In genomic region chr2:162021659-162022058, GRCh38 we compare ENCODE assay signal across 18 cellular contexts. TPM values are rescaled to one million over a fixed set of nuclear protein-coding genes. Genes with fewer than 3 reads are reported as not detected.
A peak's percentile ranks its signal among the peaks of the same experiment; 100 is the strongest.
DNase-seq lines count a peak whose midpoint lies in the region; ATAC-seq lines count a peak whose summit lies in the region.
"Had no signal": no experiment of that assay in that cellular context is flagged by ENCODE, and none has a peak within 500 bp of the region (broad histone marks: within the 10 kb centered on the region; RNA-seq: fewer than 3 reads in every experiment).

No MANE protein-coding gene starts in this region.

- no peaks in the 10 kb centered on the region for H3K9me3 Mint-ChIP-seq in activated naive CD4-positive, alpha-beta T cell treated with anti-CD3 and anti-CD28 coated beads, Interleukin-2, amount 10 ng/mL, durations not matched to agents 7 days and 5 days
- H3K9me3 Mint-ChIP-seq in activated naive CD4-positive, alpha-beta T cell treated with anti-CD3 and anti-CD28 coated beads, Interleukin-2, amount 50 U/mL, for 72 hours: no peaks in the 10 kb centered on the region
- no peaks in the 10 kb centered on the region for H3K9me3 Mint-ChIP-seq in CD4-positive, alpha-beta memory T cell
- peaks cover 0 to 4% (median 0%) of the 10 kb centered on the region in 11 donors for H3K9me3 Mint-ChIP-seq in naive thymus-derived CD4-positive, alpha-beta T cell
- H3K9me3 Mint-ChIP-seq: HFFc6 had no signal

- ATAC-seq in activated naive CD4-positive, alpha-beta T cell treated with anti-CD3 and anti-CD28 coated beads, Interleukin-2, amount 50 U/mL, for 72 hours: no peak
- ATAC-seq in T-helper 17 cell: no peak
- no peak for ATAC-seq in naive thymus-derived CD4-positive, alpha-beta T cell
- ATAC-seq in esophagus mucosa: no peak
- no peak for ATAC-seq in HG03045 (IDR thresholded peaks at IDR 0.05; ENCODE audit: unreplicated experiment)

- no peak for DNase-seq in activated naive CD4-positive, alpha-beta T cell treated with anti-CD3 and anti-CD28 coated beads, Interleukin-2, amount 10 ng/mL, durations not matched to agents 7 days and 5 days
- DNase-seq in activated naive CD4-positive, alpha-beta T cell treated with anti-CD3 and anti-CD28 coated beads, Interleukin-2, amount 50 U/mL, for 72 hours (ENCODE audit: low spot score in 2 of 2): no peak
- DNase-seq in CD4-positive, alpha-beta memory T cell: no peak
- no peak for DNase-seq in T-helper 17 cell
- peak in 6 of 9 donors; percentile 19 to 48 (median 32) for DNase-seq in naive thymus-derived CD4-positive, alpha-beta T cell
- DNase-seq: AML-193, DMS79, HFFc6, KG1, NCI-H1436, NCI-H2029 treated with DMSO at 0.1 percent for 48 hours, NCI-H2171 treated with DMSO at 0.1 percent for 48 hours, NCI-H446 treated with DMSO at 0.1 percent for 48 hours, OCI-M1 had no signal

- no peaks in the 10 kb centered on the region for H3K9me3 ChIP-seq in CD4-positive, alpha-beta memory T cell (ENCODE audit: control insufficient read depth in 1 of 2, low read length in 2 of 2)
- no peaks in the 10 kb centered on the region for H3K9me3 ChIP-seq in T-helper 17 cell (ENCODE audit: control insufficient read depth, low read length, poor library complexity, severe bottlenecking)
- H3K9me3 ChIP-seq in naive thymus-derived CD4-positive, alpha-beta T cell (ENCODE audit: control insufficient read depth in 2 of 3, low read length in 3 of 3): no peaks in the 10 kb centered on the region

- peaks cover 12% of the 10 kb centered on the region for H3K36me3 ChIP-seq in CD4-positive, alpha-beta memory T cell (ENCODE audit: insufficient read depth, low read length)
- peaks cover 0 to 23% (median 3%) of the 10 kb centered on the region in 3 experiments for H3K36me3 ChIP-seq in naive thymus-derived CD4-positive, alpha-beta T cell (ENCODE audit: control insufficient read depth in 2 of 3, insufficient read depth in 3 of 3, low read length in 3 of 3)

- H3K36me3 Mint-ChIP-seq in activated naive CD4-positive, alpha-beta T cell treated with anti-CD3 and anti-CD28 coated beads, Interleukin-2, amount 10 ng/mL, durations not matched to agents 7 days and 5 days: peaks cover 93% of the 10 kb centered on the region
- peaks cover 8 to 49% of the 10 kb centered on the region in 2 donors for H3K36me3 Mint-ChIP-seq in activated naive CD4-positive, alpha-beta T cell treated with anti-CD3 and anti-CD28 coated beads, Interleukin-2, amount 50 U/mL, for 72 hours
- peaks cover 78 to 89% of the 10 kb centered on the region in 2 donors for H3K36me3 Mint-ChIP-seq in CD4-positive, alpha-beta memory T cell
- peaks cover 8% of the 10 kb centered on the region for H3K36me3 Mint-ChIP-seq in T-helper 17 cell (ENCODE audit: low read depth)
- peaks cover 14 to 73% (median 59%) of the 10 kb centered on the region in 5 donors for H3K36me3 Mint-ChIP-seq in naive thymus-derived CD4-positive, alpha-beta T cell
- H3K36me3 Mint-ChIP-seq: CD14-positive monocyte had no signal

- H3K27ac Mint-ChIP-seq in activated naive CD4-positive, alpha-beta T cell treated with anti-CD3 and anti-CD28 coated beads, Interleukin-2, amount 10 ng/mL, durations not matched to agents 7 days and 5 days: peak overlapping the region; percentile 50
- H3K27ac Mint-ChIP-seq in activated naive CD4-positive, alpha-beta T cell treated with anti-CD3 and anti-CD28 coated beads, Interleukin-2, amount 50 U/mL, for 72 hours: peak overlapping the region in 1 of 2 donors; percentile 28
- H3K27ac Mint-ChIP-seq in CD4-positive, alpha-beta memory T cell: peak overlapping the region; percentile 12 to 80 (median 75)
- H3K27ac Mint-ChIP-seq in T-helper 17 cell: peak overlapping the region; percentile 72
- H3K27ac Mint-ChIP-seq in naive thymus-derived CD4-positive, alpha-beta T cell: peak overlapping the region; percentile 67 to 94 (median 85)
- H3K27ac Mint-ChIP-seq: CD14-positive monocyte, HFFc6 had no signal

- no peak overlapping the region for H3K4me3 ChIP-seq in CD4-positive, alpha-beta memory T cell (ENCODE audit: low read length in 2 of 2)
- H3K4me3 ChIP-seq in naive thymus-derived CD4-positive, alpha-beta T cell (ENCODE audit: low read length): no peak overlapping the region

- intact Hi-C loops in CD4-positive, alpha-beta memory T cell (cut with micrococcal nuclease): no loop called here
- intact Hi-C loops in naive thymus-derived CD4-positive, alpha-beta T cell (cut with micrococcal nuclease): loop anchor here in 1 of 2 donors (1.0 to 2.0 kb wide), 2 partner anchors 10 to 15 kb away; no protein-coding TSS in a partner anchor

- POLR2A ChIA-PET in CD4-positive, alpha-beta memory T cell (lab: Charles Lee; ENCODE audit: partially characterized antibody): interaction anchor here (7.5 kb wide), 1 partner anchor 9 kb away, joined by 45 read pairs; no protein-coding TSS in a partner anchor
- POLR2A ChIA-PET in naive thymus-derived CD4-positive, alpha-beta T cell (lab: Charles Lee): interaction anchor here (1.3 to 3.5 kb wide), 4 partner anchors 9 to 52 kb away, joined by 3 to 13 read pairs (median 7); partner anchors contain the start of gene DPP4

- no peaks in the 10 kb centered on the region for H3K27me3 Mint-ChIP-seq in activated naive CD4-positive, alpha-beta T cell treated with anti-CD3 and anti-CD28 coated beads, Interleukin-2, amount 10 ng/mL, durations not matched to agents 7 days and 5 days
- H3K27me3 Mint-ChIP-seq in CD4-positive, alpha-beta memory T cell: no peaks in the 10 kb centered on the region
- no peaks in the 10 kb centered on the region for H3K27me3 Mint-ChIP-seq in T-helper 17 cell
- no peaks in the 10 kb centered on the region for H3K27me3 Mint-ChIP-seq in naive thymus-derived CD4-positive, alpha-beta T cell

- H3K4me3 Mint-ChIP-seq in activated naive CD4-positive, alpha-beta T cell treated with anti-CD3 and anti-CD28 coated beads, Interleukin-2, amount 10 ng/mL, durations not matched to agents 7 days and 5 days: no peak overlapping the region
- H3K4me3 Mint-ChIP-seq in CD4-positive, alpha-beta memory T cell: peak overlapping the region in 4 of 8 donors; percentile 27 to 44 (median 32)
- H3K4me3 Mint-ChIP-seq in T-helper 17 cell: peak overlapping the region; percentile 43
- peak overlapping the region in 9 of 10 donors; percentile 13 to 76 (median 65) for H3K4me3 Mint-ChIP-seq in naive thymus-derived CD4-positive, alpha-beta T cell
- H3K4me3 Mint-ChIP-seq: CD14-positive monocyte, HFFc6 had no signal

- no peak overlapping the region for H3K27ac ChIP-seq in CD4-positive, alpha-beta memory T cell (ENCODE audit: low read depth, low read length)
- no peak overlapping the region for H3K27ac ChIP-seq in naive thymus-derived CD4-positive, alpha-beta T cell (ENCODE audit: low read depth, low read length)

- H3K4me1 Mint-ChIP-seq in activated naive CD4-positive, alpha-beta T cell treated with anti-CD3 and anti-CD28 coated beads, Interleukin-2, amount 10 ng/mL, durations not matched to agents 7 days and 5 days: peaks cover 54% of the 10 kb centered on the region
- peaks cover 23 to 48% (median 38%) of the 10 kb centered on the region in 4 donors for H3K4me1 Mint-ChIP-seq in CD4-positive, alpha-beta memory T cell
- peaks cover 43% of the 10 kb centered on the region for H3K4me1 Mint-ChIP-seq in T-helper 17 cell
- H3K4me1 Mint-ChIP-seq in naive thymus-derived CD4-positive, alpha-beta T cell: peaks cover 22 to 72% (median 66%) of the 10 kb centered on the region in 7 donors
- H3K4me1 Mint-ChIP-seq: CD14-positive monocyte had no signal

- peaks cover 13% of the 10 kb centered on the region for H3K4me1 ChIP-seq in CD4-positive, alpha-beta memory T cell (ENCODE audit: insufficient read depth, low read length)
- H3K4me1 ChIP-seq in naive thymus-derived CD4-positive, alpha-beta T cell (ENCODE audit: control insufficient read depth in 2 of 2, insufficient read depth in 2 of 2, low read length in 2 of 2): peaks cover 0 to 27% of the 10 kb centered on the region in 2 donors

- CTCF ChIA-PET in activated naive CD4-positive, alpha-beta T cell treated with anti-CD3 and anti-CD28 coated beads, Interleukin-2, amount 10 ng/mL, durations not matched to agents 7 days and 5 days (lab: Charles Lee): no interaction called here
- CTCF ChIA-PET in CD4-positive, alpha-beta memory T cell (lab: Charles Lee; ENCODE audit: partially characterized antibody): interaction anchor here (1.0 to 5.0 kb wide), 4 partner anchors 9 to 103 kb away, joined by 3 to 30 read pairs (median 4); partner anchors contain the start of gene DPP4
- CTCF ChIA-PET in naive thymus-derived CD4-positive, alpha-beta T cell (lab: Charles Lee): interaction anchor here (1.0 to 2.3 kb wide), 2 partner anchors 9 to 14 kb away, joined by 3 to 6 read pairs; no protein-coding TSS in a partner anchor

- no peaks in the 10 kb centered on the region for H3K27me3 ChIP-seq in CD4-positive, alpha-beta memory T cell (ENCODE audit: insufficient read depth, low read length)
- H3K27me3 ChIP-seq in naive thymus-derived CD4-positive, alpha-beta T cell (ENCODE audit: control insufficient read depth in 2 of 2, insufficient read depth in 2 of 2, low read length in 2 of 2): no peaks in the 10 kb centered on the region

RNA-seq across cellular contexts. Expression of gene DPP4, which starts 52.4 kb away (rescaled TPM):
- total RNA-seq in activated naive CD4-positive, alpha-beta T cell treated with anti-CD3 and anti-CD28 coated beads, Interleukin-2, amount 50 U/mL, for 72 hours: 10 to 100 TPM in 1 of 2 donors, 1 to 10 TPM in 1; 5.1 to 42.0 TPM
- 10 to 100 TPM; 38.5 to 40.2 TPM for total RNA-seq in CD4-positive, alpha-beta memory T cell
- 100 to 1,000 TPM; 105 to 124 TPM for polyA plus RNA-seq in CD4-positive, alpha-beta memory T cell
- total RNA-seq in T-helper 17 cell (10 to 100 TPM; 53.6 to 57.3 TPM), esophagus mucosa (0.56 TPM)
- total RNA-seq in naive thymus-derived CD4-positive, alpha-beta T cell: 100 to 1,000 TPM in 1 of 5 experiments, 10 to 100 TPM in 4; 35.7 to 188 (median 41.6) TPM
- polyA plus RNA-seq in naive thymus-derived CD4-positive, alpha-beta T cell: 10 to 100 TPM; 77.4 to 88.9 TPM
- total RNA-seq: G401 had no signal

Comparison
In these comparisons a context has a peak if more than half of its experiments do, and no peak if none do; other contexts are left out.
1. DNase-seq: peak in naive thymus-derived CD4-positive, alpha-beta T cell (6 of 9); none in activated naive CD4-positive, alpha-beta T cell treated with anti-CD3 and anti-CD28 coated beads, Interleukin-2, amount 10 ng/mL, durations not matched to agents 7 days and 5 days (single experiment), activated naive CD4-positive, alpha-beta T cell treated with anti-CD3 and anti-CD28 coated beads, Interleukin-2, amount 50 U/mL, for 72 hours (0 of 2), CD4-positive, alpha-beta memory T cell (0 of 5) and T-helper 17 cell (0 of 3).